31 cellular contexts compared by ENCODE assay signal in the genomic region with DNA sequence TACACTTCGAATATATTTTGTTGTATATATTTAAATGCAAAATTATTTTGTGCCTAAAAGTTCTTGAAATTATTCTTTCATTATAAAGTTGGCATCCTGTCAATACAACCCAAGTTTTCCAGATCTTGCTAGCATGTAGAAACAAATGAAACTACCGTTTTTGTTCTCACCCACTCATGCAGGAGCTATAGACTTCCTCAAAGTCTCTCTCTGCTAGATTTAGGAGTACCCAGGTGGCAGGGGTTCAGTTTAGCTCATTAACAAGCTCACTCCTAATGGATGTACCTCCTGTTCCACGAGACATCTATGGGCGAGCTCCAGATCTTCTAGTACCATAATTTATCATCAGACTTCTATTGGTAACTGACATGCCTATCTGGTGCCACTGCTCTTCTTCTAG.
"Had no signal": no experiment of that assay in that cellular context is flagged by ENCODE, and none has a peak within 500 bp of the region (broad histone marks: within the 10 kb centered on the region; RNA-seq: fewer than 3 reads in every experiment).

No MANE protein-coding gene starts in this region.

- DNase-seq: natural killer cell; occipital lobe; ovary; posterior cingulate gyrus; psoas muscle; right cardiac atrium; right lobe of liver; sigmoid colon; spleen; stimulated activated CD4-positive, alpha-beta T cell treated with anti-CD3 and anti-CD28 coated beads, Interleukin-12 subunit alpha, Interleukin-12 subunit beta, amount 100 ng/mL, for 4 hours; stimulated activated CD4-positive, alpha-beta T cell treated with anti-CD3 and anti-CD28 coated beads, Interleukin-1b, Interleukin-23, amount 100 ng/mL, for 48 hours; stimulated activated CD4-positive, alpha-beta T cell treated with anti-CD3 and anti-CD28 coated beads, Interleukin-4, amount 100 ng/mL, for 1 hour; stimulated activated CD4-positive, alpha-beta T cell treated with anti-CD3 and anti-CD28 coated beads, Interleukin-4, amount 100 ng/mL, for 4 hours; stimulated activated CD8-positive, alpha-beta memory T cell treated with anti-CD3 and anti-CD28 coated beads, Interleukin-4, amount 100 ng/mL, for 48 hours; stimulated activated naive CD4-positive, alpha-beta T cell; stimulated activated naive CD8-positive, alpha-beta T cell treated with anti-CD3 and anti-CD28 coated beads, Interleukin-15, amount 100 ng/mL, for 72 hours; stimulated activated naive CD8-positive, alpha-beta T cell treated with anti-CD3 and anti-CD28 coated beads, Interleukin-15, Interleukin-2, amounts not matched to agents 100 U/mL and 50 U/mL, for 24 hours; substantia nigra; testis; tibial artery; transverse colon; upper lobe of right lung; uterus had no signal

- H3K4me1 ChIP-seq: parathyroid adenoma, psoas muscle, right lobe of liver, sigmoid colon, suprapubic skin, testis, tibial artery, transverse colon, upper lobe of right lung, uterus had no signal

- H2AFZ ChIP-seq: neural progenitor cell, parathyroid adenoma had no signal

- H3K27ac Mint-ChIP-seq: natural killer cell; nephron; neural progenitor cell; progenitor cell of endocrine pancreas; stimulated activated naive CD8-positive, alpha-beta T cell treated with anti-CD3 and anti-CD28 coated beads, Interleukin-15, amount 100 ng/mL, for 72 hours; type B pancreatic cell had no signal

- H3K4me3 ChIP-seq: neural progenitor cell, ovary, psoas muscle, right lobe of liver, sigmoid colon, smooth muscle cell, spleen, suprapubic skin, testis, tibial artery, transverse colon, upper lobe of right lung, uterus had no signal

- H3K79me2 ChIP-seq: parathyroid adenoma had no signal

- H3K4me1 Mint-ChIP-seq: natural killer cell; nephron; stimulated activated naive CD8-positive, alpha-beta T cell treated with anti-CD3 and anti-CD28 coated beads, Interleukin-15, amount 100 ng/mL, for 72 hours had no signal

- H3K36me3 ChIP-seq: neural progenitor cell, ovary, right lobe of liver, sigmoid colon, spleen, suprapubic skin, tibial artery, transverse colon, upper lobe of right lung, uterus had no signal

- H3K27me3 Mint-ChIP-seq: stimulated activated memory B cell treated with anti-CD40 and anti-IgM and Interleukin-4, amounts not matched to agents 10 μg/mL and 1 μg/mL and 100 μg/mL, for 72 hours had no signal

- H3K4me2 ChIP-seq: neural progenitor cell, smooth muscle cell had no signal

- H3K27ac ChIP-seq: neural progenitor cell, ovary, parathyroid adenoma, psoas muscle, right lobe of liver, sigmoid colon, suprapubic skin, testis, tibial artery, transverse colon, upper lobe of right lung, uterus had no signal

- H3K9ac ChIP-seq: neural progenitor cell, parathyroid adenoma had no signal

- H3K27me3 ChIP-seq: neural progenitor cell, ovary, right lobe of liver, testis, upper lobe of right lung, uterus had no signal

- H3K36me3 Mint-ChIP-seq: neural progenitor cell, type B pancreatic cell had no signal

- H3K9me3 Mint-ChIP-seq: type B pancreatic cell had no signal

- H3K9me3 ChIP-seq: ovary, right lobe of liver, testis, transverse colon, upper lobe of right lung, uterus had no signal

- H3K4me3 Mint-ChIP-seq: natural killer cell; nephron; neural progenitor cell; stimulated activated memory B cell treated with anti-CD40 and anti-IgM and Interleukin-4, amounts not matched to agents 10 μg/mL and 1 μg/mL and 100 μg/mL, for 72 hours; stimulated activated naive CD8-positive, alpha-beta T cell treated with anti-CD3 and anti-CD28 coated beads, Interleukin-15, amount 100 ng/mL, for 72 hours; type B pancreatic cell had no signal
